Comparison of ENCODE assay signal across 18 cellular contexts in genomic region chr2:133123912-133124311, GRCh38.
DNase-seq lines count a peak whose midpoint lies in the region; ATAC-seq and TF ChIP-seq lines count a peak whose summit lies in the region.
"Had no signal": no experiment of that assay in that cellular context is flagged by ENCODE, and none has a peak within 500 bp of the region (broad histone marks: within the 10 kb centered on the region; RNA-seq: fewer than 3 reads in every experiment).

No MANE protein-coding gene starts in this region.

- H3K27ac ChIP-seq in adrenal gland (no peak overlapping the region), psoas muscle (no peak overlapping the region)
- H3K27ac ChIP-seq: BLaER1 treated with 17β-estradiol and CSF1 and Interleukin-3, amounts not matched to agents 10 nM and 100 nM had no signal

- no peaks in the 10 kb centered on the region for H3K4me1 ChIP-seq in adrenal gland (replicated peaks in 1 of 2)
- H3K4me1 ChIP-seq in psoas muscle = no peaks in the 10 kb centered on the region

- H3K27me3 Mint-ChIP-seq in neural crest cell (ENCODE audit: low read depth) = no peaks in the 10 kb centered on the region
- H3K27me3 Mint-ChIP-seq: B cell, IgD-negative memory B cell had no signal

- H3K9me3 Mint-ChIP-seq in neural crest cell = no peaks in the 10 kb centered on the region
- H3K9me3 Mint-ChIP-seq: CD8-positive, alpha-beta T cell; H9 had no signal

- H3K9me3 ChIP-seq in adrenal gland (replicated peaks in 1 of 3) (no peaks in the 10 kb centered on the region), psoas muscle (no peaks in the 10 kb centered on the region)
- H3K9me3 ChIP-seq: BLaER1 treated with 17β-estradiol and CSF1 and Interleukin-3, amounts not matched to agents 10 nM and 100 nM had no signal

- ATAC-seq in GM18907 (IDR thresholded peaks at IDR 0.05; ENCODE audit: unreplicated experiment) (no peak), psoas muscle (no peak)
- ATAC-seq: CD8-positive, alpha-beta T cell; HepG2 had no signal

- peaks cover 5% of the 10 kb centered on the region for H3K36me3 Mint-ChIP-seq in neural crest cell (ENCODE audit: low read depth)
- H3K36me3 Mint-ChIP-seq: CD8-positive, alpha-beta T cell; IgD-negative memory B cell had no signal

- TF ChIP-seq CTCF in neural crest cell (conservative IDR thresholded peaks at IDR 0.05) (no peak), adrenal gland (IDR thresholded peaks at IDR 0.05) (no peak), psoas muscle (IDR thresholded peaks at IDR 0.05) (no peak)

- intact Hi-C loops in adrenal gland (cut with DNase I) = no loop called here
- intact Hi-C loops in psoas muscle (cut with DNase I) = no loop called here

- no peak overlapping the region for H3K4me3 ChIP-seq in adrenal gland
- H3K4me3 ChIP-seq in psoas muscle = no peak overlapping the region
- H3K4me3 ChIP-seq: BLaER1 treated with 17β-estradiol and CSF1 and Interleukin-3, amounts not matched to agents 10 nM and 100 nM had no signal

- WGBS in adrenal gland, 4 donors = 72 to 82% (median 78%) methylated on average over 5 of the region's 5 CpGs
- WGBS in psoas muscle, 3 donors = 75 to 83% (median 78%) methylated on average over 5 of the region's 5 CpGs

- peak overlapping the region; percentile 43 for H3K27ac Mint-ChIP-seq in neural crest cell (ENCODE audit: unreplicated experiment)
- H3K27ac Mint-ChIP-seq: B cell; CD8-positive, alpha-beta T cell; H9; IgD-negative memory B cell had no signal

- no peaks in the 10 kb centered on the region for H3K27me3 ChIP-seq in adrenal gland
- H3K27me3 ChIP-seq in psoas muscle (ENCODE audit: insufficient read depth in 3 of 3, low read length in 2 of 3) = no peaks in the 10 kb centered on the region
- H3K27me3 ChIP-seq: BLaER1 treated with 17β-estradiol and CSF1 and Interleukin-3, amounts not matched to agents 10 nM and 100 nM had no signal

- no peak for TF ChIP-seq POLR2A in adrenal gland (IDR thresholded peaks at IDR 0.05)

- H3K4me1 Mint-ChIP-seq in neural crest cell = no peaks in the 10 kb centered on the region
- H3K4me1 Mint-ChIP-seq: B cell, H9, IgD-negative memory B cell had no signal

- H3K4me3 Mint-ChIP-seq in neural crest cell = no peak overlapping the region
- H3K4me3 Mint-ChIP-seq: B cell; CD8-positive, alpha-beta T cell; H9; IgD-negative memory B cell had no signal

- DNase-seq in NCI-H510A treated with DMSO at 0.1 percent for 48 hours (lab: John Stamatoyannopoulos, UW) = peak; percentile 45
- DNase-seq in NCI-H510A (lab: John Stamatoyannopoulos, UW) = no peak
- DNase-seq in NCI-H1436 (lab: John Stamatoyannopoulos, UW) = peak; percentile 60
- DNase-seq in NCI-H2227 (lab: John Stamatoyannopoulos, UW; ENCODE audit: unreplicated experiment) = peak; percentile 82
- DNase-seq in neural crest cell (ENCODE audit: low read depth, low spot score) = no peak
- no peak for DNase-seq in adrenal gland
- no peak for DNase-seq in psoas muscle
- DNase-seq: CD8-positive, alpha-beta T cell; COR-L47; DMS 273 treated with DMSO at 0.1 percent for 48 hours; DMS53; GDM1; H9 had no signal

- H3K36me3 ChIP-seq in adrenal gland (replicated peaks in 1 of 2) (no peaks in the 10 kb centered on the region), psoas muscle (ENCODE audit: insufficient read depth in 1 of 2, low read depth in 1 of 2) (peaks cover 0 to 2% of the 10 kb centered on the region in 2 donors)
- H3K36me3 ChIP-seq: BLaER1 treated with 17β-estradiol and CSF1 and Interleukin-3, amounts not matched to agents 10 nM and 100 nM had no signal

Comparison
In these comparisons a context has a peak if more than half of its experiments do, and no peak if none do; other contexts are left out.
1. DNase-seq: peak in NCI-H510A treated with DMSO at 0.1 percent for 48 hours (single experiment), NCI-H1436 (single experiment) and NCI-H2227 (single experiment); none in NCI-H510A (single experiment), neural crest cell (single experiment), adrenal gland (0 of 7) and psoas muscle (0 of 2).